In the genomic region with DNA sequence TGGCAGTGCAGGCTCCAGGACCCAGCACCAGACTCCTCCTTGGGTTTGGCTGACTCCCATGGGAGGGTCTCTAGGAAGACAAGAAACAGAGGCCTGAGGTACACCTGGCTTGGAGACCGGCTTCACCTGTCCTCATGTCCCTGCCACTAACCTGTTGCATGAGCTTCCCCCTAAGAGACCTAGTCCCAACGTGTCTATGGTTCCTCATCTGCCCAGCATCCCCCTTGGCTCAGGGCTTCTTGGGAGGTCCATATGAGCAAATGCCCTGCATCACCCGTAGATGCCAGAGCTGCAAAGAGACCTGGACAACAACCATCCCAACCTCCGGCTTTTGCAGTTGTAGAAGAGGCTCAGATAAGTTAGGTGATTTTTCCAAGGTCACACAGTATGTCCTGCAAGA, we compare ENCODE assay signal across 25 cellular contexts.
"Had no signal": no experiment of that assay in that cellular context is flagged by ENCODE, and none has a peak within 500 bp of the region (broad histone marks: within the 10 kb centered on the region; RNA-seq: fewer than 3 reads in every experiment).

No MANE protein-coding gene starts in this region.

- H3K9me3 Mint-ChIP-seq: mesothelial cell of epicardium; natural killer cell treated with Interleukin-12 subunit alpha and Interleukin-12 subunit beta and Interleukin-15 and Interleukin-18, amount 100 ng/mL, for 72 hours; neural crest cell; stimulated activated effector memory CD8-positive, alpha-beta T cell treated with anti-CD3 and anti-CD28 coated beads, Interleukin-12 subunit alpha, Interleukin-12 subunit beta, amount 100 ng/mL, for 72 hours had no signal

- H3K27ac Mint-ChIP-seq: mesothelial cell of epicardium; naive B cell; natural killer cell treated with Interleukin-12 subunit alpha and Interleukin-12 subunit beta and Interleukin-15 and Interleukin-18, amount 100 ng/mL, for 72 hours; progenitor cell of endocrine pancreas; stimulated activated effector memory CD8-positive, alpha-beta T cell treated with anti-CD3 and anti-CD28 coated beads, Interleukin-12 subunit alpha, Interleukin-12 subunit beta, amount 100 ng/mL, for 72 hours had no signal

- H3K4me2 ChIP-seq: smooth muscle cell had no signal

- H3K27ac ChIP-seq: coronary artery, gastrocnemius medialis, parathyroid adenoma, stomach, thyroid gland had no signal

- H3K4me1 ChIP-seq: gastrocnemius medialis, parathyroid adenoma, stomach, thyroid gland had no signal

- H3K4me3 ChIP-seq: coronary artery, gastrocnemius medialis, mucosa of descending colon, smooth muscle cell, stomach, thyroid gland had no signal

- H3K9me3 ChIP-seq: gastrocnemius medialis, mucosa of descending colon, thyroid gland had no signal

- H2AFZ ChIP-seq: parathyroid adenoma had no signal

- H3K36me3 ChIP-seq: gastrocnemius medialis, stomach, thyroid gland had no signal

- H3K36me3 Mint-ChIP-seq: mesothelial cell of epicardium; naive B cell; natural killer cell treated with Interleukin-12 subunit alpha and Interleukin-12 subunit beta and Interleukin-15 and Interleukin-18, amount 100 ng/mL, for 72 hours; stimulated activated effector memory CD8-positive, alpha-beta T cell treated with anti-CD3 and anti-CD28 coated beads, Interleukin-12 subunit alpha, Interleukin-12 subunit beta, amount 100 ng/mL, for 72 hours had no signal

- H3K4me3 Mint-ChIP-seq: mesothelial cell of epicardium; naive B cell; natural killer cell treated with Interleukin-12 subunit alpha and Interleukin-12 subunit beta and Interleukin-15 and Interleukin-18, amount 100 ng/mL, for 72 hours; neural crest cell; stimulated activated effector memory CD8-positive, alpha-beta T cell treated with anti-CD3 and anti-CD28 coated beads, Interleukin-12 subunit alpha, Interleukin-12 subunit beta, amount 100 ng/mL, for 72 hours had no signal

- H3K9ac ChIP-seq: parathyroid adenoma had no signal

- H3K4me1 Mint-ChIP-seq: mesothelial cell of epicardium; naive B cell; stimulated activated effector memory CD8-positive, alpha-beta T cell treated with anti-CD3 and anti-CD28 coated beads, Interleukin-12 subunit alpha, Interleukin-12 subunit beta, amount 100 ng/mL, for 72 hours had no signal

- ATAC-seq: gastrocnemius medialis, mucosa of descending colon, sciatic nerve had no signal

- FAIRE-seq: keratinocyte had no signal

- DNase-seq: dermis blood vessel endothelial cell; effector CD4-positive, alpha-beta T cell; foreskin fibroblast; gastrocnemius medialis; head of caudate nucleus; mesenchymal stem cell; mucosa of descending colon; naive B cell; stimulated activated CD4-positive, alpha-beta T cell treated with anti-CD3 and anti-CD28 coated beads, Interleukin-12 subunit alpha, Interleukin-12 subunit beta, amount 100 ng/mL, for 4 hours; stimulated activated CD4-positive, alpha-beta T cell treated with anti-CD3 and anti-CD28 coated beads, Interleukin-1b, Interleukin-23, amount 100 ng/mL, for 48 hours; stimulated activated CD4-positive, alpha-beta T cell treated with anti-CD3 and anti-CD28 coated beads, Interleukin-4, amount 100 ng/mL, for 1 hour; stimulated activated naive CD4-positive, alpha-beta T cell treated with Interleukin-2 at 50 U/mL for 16 hours; stomach; thyroid gland; trophoblast cell had no signal

- H3K79me2 ChIP-seq: parathyroid adenoma had no signal

- H3K27me3 ChIP-seq: thyroid gland had no signal
